ENCODE assay signal across 27 cellular contexts in genomic region chr4:56440983-56441382, GRCh38. TPM values are rescaled to one million over a fixed set of nuclear protein-coding genes. Genes with fewer than 3 reads are reported as not detected.
DNase-seq lines count a peak whose midpoint lies in the region; ATAC-seq and TF ChIP-seq lines count a peak whose summit lies in the region.
"Had no signal": no experiment of that assay in that cellular context is flagged by ENCODE, and none has a peak within 500 bp of the region (broad histone marks: within the 10 kb centered on the region; RNA-seq: fewer than 3 reads in every experiment).

No MANE protein-coding gene starts in this region.

- peaks cover 41% of the 10 kb centered on the region for H3K4me1 ChIP-seq in OCI-LY7 (ENCODE audit: insufficient read depth, low read length, poor library complexity, severe bottlenecking)
- peaks cover 6 to 7% of the 10 kb centered on the region in 2 donors for H3K4me1 ChIP-seq in naive thymus-derived CD4-positive, alpha-beta T cell (ENCODE audit: control insufficient read depth in 2 of 2, insufficient read depth in 2 of 2, low read length in 2 of 2)
- H3K4me1 ChIP-seq: SJCRH30 had no signal

- CTCF ChIA-PET in OCI-LY7 (lab: Charles Lee; ENCODE audit: unreplicated experiment): no interaction called here
- CTCF ChIA-PET in naive thymus-derived CD4-positive, alpha-beta T cell (lab: Charles Lee): no interaction called here

- no peak for DNase-seq in stimulated activated naive CD8-positive, alpha-beta T cell treated with anti-CD3 and anti-CD28 coated beads, Interleukin-15, amount 100 ng/mL, for 72 hours
- DNase-seq in OCI-LY7 (ENCODE audit: low spot score) (no peak), NCI-H187 treated with DMSO at 0.1 percent for 48 hours (lab: John Stamatoyannopoulos, UW) (no peak), type B pancreatic cell (ENCODE audit: extremely low spot score, unreplicated experiment) (no peak)
- no peak for DNase-seq in activated naive CD8-positive, alpha-beta T cell treated with anti-CD3 and anti-CD28 coated beads, Interleukin-2, amount 50 U/mL, for 24 hours
- no peak for DNase-seq in naive thymus-derived CD4-positive, alpha-beta T cell
- DNase-seq: ACHN; activated CD8-positive, alpha-beta memory T cell treated with anti-CD3 and anti-CD28 coated beads for 24 hours; activated gamma-delta T cell treated with Interleukin-2 at 50 U/mL for 16 hours; adrenal gland; GDM1; glutamatergic neuron; H7; KBM-7; kidney; naive thymus-derived CD8-positive, alpha-beta T cell; NCI-H2171; NCI-H510A treated with DMSO at 0.1 percent for 48 hours; retina; SJCRH30; stimulated activated CD4-positive, alpha-beta T cell treated with anti-CD3 and anti-CD28 coated beads, Interleukin-2, amount 100 ng/mL, for 24 hours; T-helper 1 cell had no signal

- H3K9me2 ChIP-seq in OCI-LY7 (ENCODE audit: insufficient read depth, low read length): no peaks in the 10 kb centered on the region

- TF ChIP-seq CTCF in OCI-LY7 (conservative IDR thresholded peaks at IDR 0.05; ENCODE audit: low read length) (no peak), type B pancreatic cell (conservative IDR thresholded peaks at IDR 0.05) (no peak)

- no peaks in the 10 kb centered on the region for H3K27me3 Mint-ChIP-seq in stimulated activated naive CD8-positive, alpha-beta T cell treated with anti-CD3 and anti-CD28 coated beads, Interleukin-15, Interleukin-2, amounts not matched to agents 100 ng/mL and 50 ng/mL, for 24 hours
- H3K27me3 Mint-ChIP-seq in stimulated activated naive CD8-positive, alpha-beta T cell treated with anti-CD3 and anti-CD28 coated beads, Interleukin-15, amount 100 ng/mL, for 72 hours: no peaks in the 10 kb centered on the region
- H3K27me3 Mint-ChIP-seq in activated naive CD8-positive, alpha-beta T cell treated with anti-CD3 and anti-CD28 coated beads, Interleukin-2, amount 50 U/mL, for 24 hours: no peaks in the 10 kb centered on the region
- no peaks in the 10 kb centered on the region for H3K27me3 Mint-ChIP-seq in naive thymus-derived CD4-positive, alpha-beta T cell
- no peaks in the 10 kb centered on the region for H3K27me3 Mint-ChIP-seq in type B pancreatic cell
- H3K27me3 Mint-ChIP-seq: naive thymus-derived CD8-positive, alpha-beta T cell had no signal

- peaks cover 83% of the 10 kb centered on the region for H3K36me3 ChIP-seq in OCI-LY7 (ENCODE audit: insufficient read depth, low read length)
- H3K36me3 ChIP-seq in naive thymus-derived CD4-positive, alpha-beta T cell (ENCODE audit: control insufficient read depth in 2 of 3, insufficient read depth in 3 of 3, low read length in 3 of 3): peaks cover 0 to 12% (median 0%) of the 10 kb centered on the region in 3 experiments

- H3K79me2 ChIP-seq in OCI-LY7 (ENCODE audit: insufficient read depth, low read depth, low read length): peaks cover 99% of the 10 kb centered on the region

- no peak for ATAC-seq in stimulated activated naive CD8-positive, alpha-beta T cell treated with anti-CD3 and anti-CD28 coated beads, Interleukin-15, amount 100 ng/mL, for 72 hours
- ATAC-seq in activated naive CD8-positive, alpha-beta T cell treated with anti-CD3 and anti-CD28 coated beads, Interleukin-2, amount 50 U/mL, for 24 hours: no peak
- ATAC-seq in HG03342 (IDR thresholded peaks at IDR 0.05; ENCODE audit: unreplicated experiment): no peak
- no peak for ATAC-seq in naive thymus-derived CD4-positive, alpha-beta T cell
- ATAC-seq: activated CD4-positive, CD25-positive, alpha-beta regulatory T cell treated with anti-CD3 and anti-CD28 coated beads, Interleukin-2, amount 50 U/mL, for 24 hours; naive thymus-derived CD8-positive, alpha-beta T cell had no signal

- POLR2A ChIA-PET in OCI-LY7 (lab: Charles Lee): interaction anchor here (0.8 to 4.1 kb wide), 3 partner anchors 12 to 18 kb away, joined by 3 to 29 read pairs (median 5); no protein-coding TSS in a partner anchor
- POLR2A ChIA-PET in naive thymus-derived CD4-positive, alpha-beta T cell (lab: Charles Lee): interaction anchor here (1.9 kb wide), 1 partner anchor 20 kb away, joined by 6 read pairs; no protein-coding TSS in a partner anchor

- BruUV-seq in OCI-LY7 (replicated peaks; lab: Mats Ljungman, UMichigan): no TSS peak

- H3K27ac Mint-ChIP-seq in stimulated activated naive CD8-positive, alpha-beta T cell treated with anti-CD3 and anti-CD28 coated beads, Interleukin-15, Interleukin-2, amounts not matched to agents 100 ng/mL and 50 ng/mL, for 24 hours: no peak overlapping the region
- no peak overlapping the region for H3K27ac Mint-ChIP-seq in stimulated activated naive CD8-positive, alpha-beta T cell treated with anti-CD3 and anti-CD28 coated beads, Interleukin-15, amount 100 ng/mL, for 72 hours
- no peak overlapping the region for H3K27ac Mint-ChIP-seq in activated naive CD8-positive, alpha-beta T cell treated with anti-CD3 and anti-CD28 coated beads, Interleukin-2, amount 50 U/mL, for 24 hours
- peak overlapping the region in 1 of 9 donors; percentile 31 for H3K27ac Mint-ChIP-seq in naive thymus-derived CD4-positive, alpha-beta T cell
- no peak overlapping the region for H3K27ac Mint-ChIP-seq in type B pancreatic cell
- H3K27ac Mint-ChIP-seq: mesothelial cell of epicardium had no signal

- H3K4me3 ChIP-seq in OCI-LY7 (ENCODE audit: low read depth, low read length, poor library complexity, severe bottlenecking): peak overlapping the region; percentile 42
- no peak overlapping the region for H3K4me3 ChIP-seq in naive thymus-derived CD4-positive, alpha-beta T cell (ENCODE audit: low read length)
- H3K4me3 ChIP-seq: adrenal gland, SJCRH30, tibial nerve had no signal

- H3K27ac ChIP-seq in OCI-LY7 (ENCODE audit: low read depth, low read length, poor library complexity, severe bottlenecking): peak overlapping the region; percentile 16
- H3K27ac ChIP-seq in naive thymus-derived CD4-positive, alpha-beta T cell (ENCODE audit: low read depth, low read length): no peak overlapping the region
- H3K27ac ChIP-seq: adrenal gland, SJCRH30, tibial nerve had no signal

- H3K4me2 ChIP-seq in OCI-LY7 (ENCODE audit: low read length): peak overlapping the region; percentile 76

- H3K27me3 ChIP-seq in naive thymus-derived CD4-positive, alpha-beta T cell (ENCODE audit: control insufficient read depth in 2 of 2, insufficient read depth in 2 of 2, low read length in 2 of 2): no peaks in the 10 kb centered on the region
- H3K27me3 ChIP-seq: adrenal gland, SJCRH30, tibial nerve had no signal

- H3K4me3 Mint-ChIP-seq in stimulated activated naive CD8-positive, alpha-beta T cell treated with anti-CD3 and anti-CD28 coated beads, Interleukin-15, Interleukin-2, amounts not matched to agents 100 ng/mL and 50 ng/mL, for 24 hours: peak overlapping the region; percentile 63
- H3K4me3 Mint-ChIP-seq in stimulated activated naive CD8-positive, alpha-beta T cell treated with anti-CD3 and anti-CD28 coated beads, Interleukin-15, amount 100 ng/mL, for 72 hours: peak overlapping the region in 1 of 2 donors; percentile 31
- peak overlapping the region; percentile 98 for H3K4me3 Mint-ChIP-seq in activated naive CD8-positive, alpha-beta T cell treated with anti-CD3 and anti-CD28 coated beads, Interleukin-2, amount 50 U/mL, for 24 hours
- no peak overlapping the region for H3K4me3 Mint-ChIP-seq in naive thymus-derived CD4-positive, alpha-beta T cell
- H3K4me3 Mint-ChIP-seq in type B pancreatic cell: no peak overlapping the region
- H3K4me3 Mint-ChIP-seq: mesothelial cell of epicardium; naive thymus-derived CD8-positive, alpha-beta T cell had no signal

- intact Hi-C loops in OCI-LY7 (cut with micrococcal nuclease; ENCODE audit: unreplicated experiment): no loop called here
- intact Hi-C loops in naive thymus-derived CD4-positive, alpha-beta T cell (cut with micrococcal nuclease): no loop called here

- peaks cover 89% of the 10 kb centered on the region for H3K36me3 Mint-ChIP-seq in stimulated activated naive CD8-positive, alpha-beta T cell treated with anti-CD3 and anti-CD28 coated beads, Interleukin-15, Interleukin-2, amounts not matched to agents 100 ng/mL and 50 ng/mL, for 24 hours (ENCODE audit: low read depth)
- peaks cover 73% of the 10 kb centered on the region for H3K36me3 Mint-ChIP-seq in activated naive CD8-positive, alpha-beta T cell treated with anti-CD3 and anti-CD28 coated beads, Interleukin-2, amount 50 U/mL, for 24 hours (ENCODE audit: low read depth)
- peaks cover 0 to 27% (median 9%) of the 10 kb centered on the region in 5 donors for H3K36me3 Mint-ChIP-seq in naive thymus-derived CD4-positive, alpha-beta T cell
- peaks cover 22% of the 10 kb centered on the region for H3K36me3 Mint-ChIP-seq in type B pancreatic cell

- peaks cover 41% of the 10 kb centered on the region for H4K20me1 ChIP-seq in OCI-LY7 (ENCODE audit: insufficient read depth, low read length)

- peaks cover 59% of the 10 kb centered on the region for H3K4me1 Mint-ChIP-seq in stimulated activated naive CD8-positive, alpha-beta T cell treated with anti-CD3 and anti-CD28 coated beads, Interleukin-15, Interleukin-2, amounts not matched to agents 100 ng/mL and 50 ng/mL, for 24 hours (ENCODE audit: low read depth)
- H3K4me1 Mint-ChIP-seq in stimulated activated naive CD8-positive, alpha-beta T cell treated with anti-CD3 and anti-CD28 coated beads, Interleukin-15, amount 100 ng/mL, for 72 hours: peaks cover 70% of the 10 kb centered on the region
- peaks cover 56% of the 10 kb centered on the region for H3K4me1 Mint-ChIP-seq in activated naive CD8-positive, alpha-beta T cell treated with anti-CD3 and anti-CD28 coated beads, Interleukin-2, amount 50 U/mL, for 24 hours
- peaks cover 23 to 58% (median 48%) of the 10 kb centered on the region in 7 donors for H3K4me1 Mint-ChIP-seq in naive thymus-derived CD4-positive, alpha-beta T cell
- peaks cover 9% of the 10 kb centered on the region for H3K4me1 Mint-ChIP-seq in type B pancreatic cell (ENCODE audit: unreplicated experiment)

- no peaks in the 10 kb centered on the region for H3K9me3 ChIP-seq in OCI-LY7 (ENCODE audit: low read length)
- no peaks in the 10 kb centered on the region for H3K9me3 ChIP-seq in naive thymus-derived CD4-positive, alpha-beta T cell (ENCODE audit: control insufficient read depth in 2 of 3, low read length in 3 of 3)
- H3K9me3 ChIP-seq: adrenal gland, SJCRH30, tibial nerve had no signal

- no peaks in the 10 kb centered on the region for H3K9me3 Mint-ChIP-seq in stimulated activated naive CD8-positive, alpha-beta T cell treated with anti-CD3 and anti-CD28 coated beads, Interleukin-15, Interleukin-2, amounts not matched to agents 100 ng/mL and 50 ng/mL, for 24 hours
- H3K9me3 Mint-ChIP-seq in stimulated activated naive CD8-positive, alpha-beta T cell treated with anti-CD3 and anti-CD28 coated beads, Interleukin-15, amount 100 ng/mL, for 72 hours: no peaks in the 10 kb centered on the region
- H3K9me3 Mint-ChIP-seq in activated naive CD8-positive, alpha-beta T cell treated with anti-CD3 and anti-CD28 coated beads, Interleukin-2, amount 50 U/mL, for 24 hours: no peaks in the 10 kb centered on the region
- peaks cover 0 to 5% (median 0%) of the 10 kb centered on the region in 11 donors for H3K9me3 Mint-ChIP-seq in naive thymus-derived CD4-positive, alpha-beta T cell
- no peaks in the 10 kb centered on the region for H3K9me3 Mint-ChIP-seq in type B pancreatic cell
- H3K9me3 Mint-ChIP-seq: mesothelial cell of epicardium; naive thymus-derived CD8-positive, alpha-beta T cell had no signal

- H2AFZ ChIP-seq in OCI-LY7 (ENCODE audit: low read length): no peak overlapping the region

RNA-seq across cellular contexts. Expression of gene PAICS, which starts 4.9 kb away (rescaled TPM):
- 99.1 and 101 TPM in 2 replicates for total RNA-seq in OCI-LY7 (2014; rRNA removed; shearing (Covaris generic))
- total RNA-seq in OCI-LY7 (2022) (271 and 295 TPM in 2 replicates), type B pancreatic cell (ENCODE audit: low replicate concordance) (92.8 and 157 TPM in 2 replicates)
- total RNA-seq in naive thymus-derived CD4-positive, alpha-beta T cell: 100 to 1,000 TPM in 1 of 5 experiments, 10 to 100 TPM in 4; 25.5 to 157 (median 26.8) TPM
- 10 to 100 TPM; 36.8 to 48.0 TPM for polyA plus RNA-seq in naive thymus-derived CD4-positive, alpha-beta T cell

RNA-seq across cellular contexts. Expression of gene PPAT, which starts 5.6 kb away (rescaled TPM):
- 35.8 and 47.2 TPM in 2 replicates for total RNA-seq in OCI-LY7 (2014; rRNA removed; shearing (Covaris generic))
- total RNA-seq in OCI-LY7 (2022) (48.2 and 54.3 TPM in 2 replicates), type B pancreatic cell (ENCODE audit: low replicate concordance) (20.6 and 37.8 TPM in 2 replicates)
- 10 to 100 TPM in 3 of 5 experiments, 1 to 10 TPM in 2; 7.7 to 30.7 (median 15.3) TPM for total RNA-seq in naive thymus-derived CD4-positive, alpha-beta T cell
- polyA plus RNA-seq in naive thymus-derived CD4-positive, alpha-beta T cell: 10 to 100 TPM; 10.4 to 16.5 TPM

RNA-seq across cellular contexts. Expression of gene SRP72, which starts 26.4 kb away (rescaled TPM):
- 53.5 and 65.8 TPM in 2 replicates for total RNA-seq in OCI-LY7 (2014; rRNA removed; shearing (Covaris generic))
- total RNA-seq in OCI-LY7 (2022) (166 and 177 TPM in 2 replicates), type B pancreatic cell (ENCODE audit: low replicate concordance) (87.3 and 108 TPM in 2 replicates)
- total RNA-seq in naive thymus-derived CD4-positive, alpha-beta T cell: 100 to 1,000 TPM in 4 of 5 experiments, 10 to 100 TPM in 1; 98.4 to 145 (median 109) TPM
- polyA plus RNA-seq in naive thymus-derived CD4-positive, alpha-beta T cell: 100 to 1,000 TPM; 143 to 174 TPM

RNA-seq across cellular contexts. Expression of gene AASDH, which starts 53.7 kb away (rescaled TPM):
- 10.4 TPM in 2 replicates for total RNA-seq in OCI-LY7 (2014; rRNA removed; shearing (Covaris generic))
- 13.9 and 16.3 TPM in 2 replicates for total RNA-seq in OCI-LY7 (2022)
- total RNA-seq in naive thymus-derived CD4-positive, alpha-beta T cell: 10 to 100 TPM; 10.2 to 24.7 (median 15.8) TPM
- 10 to 100 TPM; 10.8 to 26.8 TPM for polyA plus RNA-seq in naive thymus-derived CD4-positive, alpha-beta T cell
- 16.7 and 19.2 TPM in 2 replicates for total RNA-seq in type B pancreatic cell (ENCODE audit: low replicate concordance)

Comparison
In these comparisons a context has a peak if more than half of its experiments do, and no peak if none do; other contexts are left out.
1. H3K4me3 Mint-ChIP-seq: peak in stimulated activated naive CD8-positive, alpha-beta T cell treated with anti-CD3 and anti-CD28 coated beads, Interleukin-15, Interleukin-2, amounts not matched to agents 100 ng/mL and 50 ng/mL, for 24 hours (single experiment) and activated naive CD8-positive, alpha-beta T cell treated with anti-CD3 and anti-CD28 coated beads, Interleukin-2, amount 50 U/mL, for 24 hours (single experiment); none in naive thymus-derived CD4-positive, alpha-beta T cell (0 of 10) and type B pancreatic cell (single experiment).